8 cellular contexts compared by ENCODE assay signal in the genomic region with DNA sequence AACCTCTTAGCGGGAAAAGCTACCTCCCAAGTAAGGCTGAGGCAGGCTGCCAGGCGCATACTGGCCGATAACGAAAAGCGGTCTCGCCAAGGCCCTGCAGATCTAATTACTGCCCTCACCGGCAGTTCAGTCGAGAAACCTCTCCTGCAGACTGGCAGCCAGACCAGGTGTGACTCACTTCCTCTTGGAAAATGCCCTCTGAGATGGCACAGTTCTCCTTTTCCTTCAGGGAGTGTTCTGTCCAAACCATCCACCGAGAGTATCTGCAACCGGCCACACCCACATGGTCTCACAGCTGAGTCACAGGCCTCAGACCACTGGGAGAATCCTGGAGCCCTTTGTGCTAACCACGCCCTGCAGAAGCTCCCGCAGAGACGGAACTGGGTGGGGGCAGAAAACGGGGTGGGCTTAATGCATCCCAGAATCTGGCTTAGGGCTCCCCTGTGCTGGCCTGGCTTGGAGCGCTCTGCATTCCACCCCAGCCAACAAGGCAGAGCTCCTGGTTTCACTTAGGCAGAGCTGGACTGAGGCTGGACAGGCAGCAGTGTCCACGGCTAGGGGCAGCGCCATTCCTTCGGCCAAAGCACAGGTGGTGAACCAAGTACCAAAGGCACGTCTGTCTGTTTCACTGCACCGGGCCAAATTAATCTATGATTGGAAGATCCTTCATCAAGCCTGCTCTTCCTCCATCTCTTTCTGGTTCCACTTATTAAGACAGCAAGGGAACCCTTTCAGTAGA. TPM values are rescaled to one million over a fixed set of nuclear protein-coding genes. Genes with fewer than 3 reads are reported as not detected.
DNase-seq lines count a peak whose midpoint lies in the region; ATAC-seq and TF ChIP-seq lines count a peak whose summit lies in the region.

No MANE protein-coding gene starts in this region.

- TF ChIP-seq CTCF in AG04450 (IDR thresholded peaks at IDR 0.05; ENCODE audit: low read depth, low read length) (no peak), HFFc6 (IDR thresholded peaks at IDR 0.05) (no peak), choroid plexus epithelial cell (conservative IDR thresholded peaks at IDR 0.05; ENCODE audit: low read depth, low read length) (no peak), GM10266 (IDR thresholded peaks at IDR 0.05; ENCODE audit: control insufficient read depth, insufficient read depth, low read depth, missing control alignments) (no peak)

- H3K4me3 ChIP-seq in AG04450 (ENCODE audit: low read depth, low read length), result peak overlapping the region; percentile 94
- peak overlapping the region; percentile 87 for H3K4me3 ChIP-seq in SK-N-MC
- H3K4me3 ChIP-seq in choroid plexus epithelial cell (ENCODE audit: low read depth, low read length), result peak overlapping the region; percentile 81

- DNase-seq in AG04450 (ENCODE audit: low read depth, low spot score) (no peak), HFFc6 (peak; percentile 94), SK-N-MC (ENCODE audit: low read depth, low spot score) (no peak), choroid plexus epithelial cell (ENCODE audit: low read depth) (peak; percentile 83), GM10266 (ENCODE audit: extremely low spot score) (no peak)
- peak; percentile 9 for DNase-seq in stimulated activated naive CD4-positive, alpha-beta T cell treated with Interleukin-2 at 50 U/mL for 16 hours (lab: John Stamatoyannopoulos, UW)

- peak overlapping the region; percentile 99 for H3K4me3 Mint-ChIP-seq in HFFc6

- CTCF ChIA-PET in AG04450 (lab: Charles Lee), result interaction anchor here (0.8 to 3.3 kb wide), 4 partner anchors 9 to 58 kb away, joined by 4 to 16 read pairs (median 12); no protein-coding TSS in a partner anchor

- H3K27me3 ChIP-seq in AG04450 (ENCODE audit: control insufficient read depth, insufficient read depth, low read length) (no peaks in the 10 kb centered on the region), layer of hippocampus (ENCODE audit: control insufficient read depth, insufficient read depth, low read length) (peaks cover 2% of the 10 kb centered on the region)

- no peaks in the 10 kb centered on the region for H3K9me3 Mint-ChIP-seq in HFFc6

- peaks cover 83% of the 10 kb centered on the region for H3K4me1 Mint-ChIP-seq in HFFc6 (ENCODE audit: low read depth)

- peak overlapping the region; percentile 55 for H3K27ac ChIP-seq in AG04450 (ENCODE audit: low read depth, low read length)
- no peak overlapping the region for H3K27ac ChIP-seq in SK-N-MC
- H3K27ac ChIP-seq in layer of hippocampus (ENCODE audit: low read depth, low read length), result peak overlapping the region; percentile 19

- POLR2A ChIA-PET in AG04450 (lab: Yijun Ruan, JAX), result interaction anchor here (0.6 to 1.4 kb wide), 3 partner anchors 9 to 51 kb away, joined by 3 to 9 read pairs (median 3); no protein-coding TSS in a partner anchor

- H3K9ac ChIP-seq in SK-N-MC (ENCODE audit: insufficient read length), result no peak overlapping the region

- H3K27me3 Mint-ChIP-seq in HFFc6 (ENCODE audit: insufficient read depth), result peaks cover 5% of the 10 kb centered on the region; the same call in 1 of the 2 replicates

- peak overlapping the region; percentile 99 for H3K27ac Mint-ChIP-seq in HFFc6

- no peak for ATAC-seq in HG03135 (IDR thresholded peaks at IDR 0.05; ENCODE audit: unreplicated experiment)

- no peaks in the 10 kb centered on the region for H3K36me3 ChIP-seq in SK-N-MC (ENCODE audit: insufficient read depth, low read length)

- H3K9me3 ChIP-seq in AG04450 (ENCODE audit: control insufficient read depth, insufficient read depth, low read length), result no peaks in the 10 kb centered on the region; the same call in 1 of the 2 replicates
- H3K9me3 ChIP-seq in SK-N-MC (ENCODE audit: low read depth, low read length), result no peaks in the 10 kb centered on the region

- H3K36me3 Mint-ChIP-seq in HFFc6 (ENCODE audit: low read depth), result peaks cover 18% of the 10 kb centered on the region

RNA-seq across cellular contexts. Expression of gene S100A10, which starts 1.1 kb away (rescaled TPM):
- polyA plus RNA-seq in AG04450 (2011; rRNA removed), result 188 and 200 TPM in 2 replicates
- 108 and 158 TPM in 2 replicates for polyA minus RNA-seq in AG04450 (2011; rRNA and poly(A)+ RNA removed)
- total RNA-seq in HFFc6 (2021; fragmentation: NEBNext Ultra II Directional; extraction: Animal tissue kit (Norgen Biotek cat#: 25700)), result 100 to 1,000 TPM; 390 to 518 (median 442) TPM

RNA-seq across cellular contexts. Expression of gene S100A11, which starts 44.3 kb away (rescaled TPM):
- polyA plus RNA-seq in AG04450 (2011; rRNA removed), result 693 and 1,000 TPM in 2 replicates
- polyA minus RNA-seq in AG04450 (2011; rRNA and poly(A)+ RNA removed), result 473 and 578 TPM in 2 replicates
- 1,000 to 10,000 TPM; 1,164 to 1,256 (median 1,179) TPM for total RNA-seq in HFFc6 (2021; fragmentation: NEBNext Ultra II Directional; extraction: Animal tissue kit (Norgen Biotek cat#: 25700))

Comparison
In these comparisons a context has a peak if more than half of its experiments do, and no peak if none do; other contexts are left out.
1. DNase-seq: peak in HFFc6 (single experiment), choroid plexus epithelial cell (single experiment) and stimulated activated naive CD4-positive, alpha-beta T cell treated with Interleukin-2 at 50 U/mL for 16 hours (single experiment); none in AG04450 (single experiment), SK-N-MC (single experiment) and GM10266 (single experiment).
2. Peak in every context shown above with its lines, with median percentiles within 50 percentile points of each other: H3K4me3 ChIP-seq.